13 cellular contexts compared by ENCODE assay signal in genomic region chr3:30656624-30657141, GRCh38. TPM values are rescaled to one million over a fixed set of nuclear protein-coding genes. Genes with fewer than 3 reads are reported as not detected.
DNase-seq lines count a peak whose midpoint lies in the region; FAIRE-seq and TF ChIP-seq lines count a peak whose summit lies in the region.
"Had no signal": no experiment of that assay in that cellular context is flagged by ENCODE, and none has a peak within 500 bp of the region (broad histone marks: within the 10 kb centered on the region; RNA-seq: fewer than 3 reads in every experiment).

No MANE protein-coding gene starts in this region.

- H3K27me3 Mint-ChIP-seq in activated CD4-positive, alpha-beta T cell treated with anti-CD3 and anti-CD28 coated beads, Interleukin-2, amount 10 ng/mL, durations not matched to agents 24 days and 14 days, result no peaks in the 10 kb centered on the region

- H3K9me3 Mint-ChIP-seq in activated CD4-positive, alpha-beta T cell treated with anti-CD3 and anti-CD28 coated beads, Interleukin-2, amount 10 ng/mL, durations not matched to agents 24 days and 14 days, result no peaks in the 10 kb centered on the region

- H3K27ac Mint-ChIP-seq in activated CD4-positive, alpha-beta T cell treated with anti-CD3 and anti-CD28 coated beads, Interleukin-2, amount 10 ng/mL, durations not matched to agents 24 days and 14 days, result peak overlapping the region; percentile 97

- peaks cover 27% of the 10 kb centered on the region for H3F3A ChIP-seq in Loucy (ENCODE audit: low read depth)

- H3K9me2 ChIP-seq in Loucy (replicated peaks; ENCODE audit: low read depth, low read length), result no peaks in the 10 kb centered on the region

- H3K27ac ChIP-seq in breast epithelium (peak overlapping the region; percentile 16 to 56), skin epidermis (peak overlapping the region in 11 of 21 experiments; percentile 7 to 92 (median 73))

- H3K36me3 ChIP-seq in Loucy (ENCODE audit: insufficient read depth, low read length), result peaks cover 70% of the 10 kb centered on the region
- H3K36me3 ChIP-seq in breast epithelium, result no peaks in the 10 kb centered on the region

- no peaks in the 10 kb centered on the region for H4K20me1 ChIP-seq in Loucy (ENCODE audit: insufficient read depth, low read length, poor library complexity, severe bottlenecking)

- peak overlapping the region; percentile 79 for H3K4me2 ChIP-seq in Loucy (ENCODE audit: low read depth, low read length, poor library complexity, severe bottlenecking)

- TF ChIP-seq POLR2A in breast epithelium (IDR thresholded peaks at IDR 0.05), result no peak
- TF ChIP-seq POLR2A in GM12891 (IDR thresholded peaks at IDR 0.05; ENCODE audit: low read depth, low read length), result no peak

- no peak for DNase-seq in activated CD4-positive, alpha-beta T cell treated with anti-CD3 and anti-CD28 coated beads, Interleukin-2, amount 10 ng/mL, durations not matched to agents 24 days and 14 days
- DNase-seq in activated CD4-positive, alpha-beta T cell treated with anti-CD3 and anti-CD28 coated beads for 1 hour, result no peak
- DNase-seq in breast epithelium (ENCODE audit: low spot score in 2 of 2), result no peak
- no peak for DNase-seq in NAMALWA (ENCODE audit: low spot score)
- DNase-seq in GM12891 (ENCODE audit: insufficient read length, low spot score), result no peak
- DNase-seq in GF-D8 (lab: John Stamatoyannopoulos, UW), result no peak
- DNase-seq: KG1, NCI-H2029 treated with DMSO at 0.1 percent for 48 hours had no signal

- TF ChIP-seq CTCF in Loucy (conservative IDR thresholded peaks at IDR 0.05; ENCODE audit: low read length) (no peak), breast epithelium (IDR thresholded peaks at IDR 0.05) (no peak)

- peaks cover 78% of the 10 kb centered on the region for H3K36me3 Mint-ChIP-seq in activated CD4-positive, alpha-beta T cell treated with anti-CD3 and anti-CD28 coated beads, Interleukin-2, amount 10 ng/mL, durations not matched to agents 24 days and 14 days (ENCODE audit: low read depth)

- H3K9me3 ChIP-seq in Loucy (ENCODE audit: insufficient read depth, low read depth, low read length), result no peaks in the 10 kb centered on the region
- no peaks in the 10 kb centered on the region for H3K9me3 ChIP-seq in breast epithelium
- H3K9me3 ChIP-seq: A549 had no signal

- H3K4me3 Mint-ChIP-seq in activated CD4-positive, alpha-beta T cell treated with anti-CD3 and anti-CD28 coated beads, Interleukin-2, amount 10 ng/mL, durations not matched to agents 24 days and 14 days, result peak overlapping the region; percentile 84

- H3K27me3 ChIP-seq in Loucy (ENCODE audit: insufficient read depth, low read length, poor library complexity, severe bottlenecking) (no peaks in the 10 kb centered on the region), breast epithelium (no peaks in the 10 kb centered on the region)

- FAIRE-seq in GM12891 (lab: Jason Lieb, UNC), result no peak
- FAIRE-seq: A549, bronchial epithelial cell, urothelium cell line had no signal

- peaks cover 88% of the 10 kb centered on the region for H3K4me1 ChIP-seq in Loucy (ENCODE audit: insufficient read depth, low read length, poor library complexity, severe bottlenecking)
- peaks cover 14% of the 10 kb centered on the region in 2 donors for H3K4me1 ChIP-seq in breast epithelium

- H3K4me3 ChIP-seq in Loucy (ENCODE audit: low read length, poor library complexity, severe bottlenecking), result no peak overlapping the region
- H3K4me3 ChIP-seq in breast epithelium, result no peak overlapping the region
- no peak overlapping the region for H3K4me3 ChIP-seq in skin epidermis
- H3K4me3 ChIP-seq: A549 had no signal

- H3K79me2 ChIP-seq in Loucy (ENCODE audit: insufficient read depth, low read length), result peaks cover 74% of the 10 kb centered on the region

- no peak overlapping the region for H3K9ac ChIP-seq in Loucy (ENCODE audit: low read depth, low read length, poor library complexity, severe bottlenecking)

- H3K4me1 Mint-ChIP-seq in activated CD4-positive, alpha-beta T cell treated with anti-CD3 and anti-CD28 coated beads, Interleukin-2, amount 10 ng/mL, durations not matched to agents 24 days and 14 days, result peaks cover 86% of the 10 kb centered on the region

- H2AFZ ChIP-seq in Loucy (ENCODE audit: low read length), result no peak overlapping the region

- intact Hi-C loops in activated CD4-positive, alpha-beta T cell treated with anti-CD3 and anti-CD28 coated beads, Interleukin-2, amount 10 ng/mL, durations not matched to agents 24 days and 14 days (cut with micrococcal nuclease), result loop anchor here (5.0 to 10.0 kb wide), 3 partner anchors 309 to 1101 kb away; no protein-coding TSS in a partner anchor
- intact Hi-C loops in breast epithelium (cut with DNase I; ENCODE audit: low total_unique reads), result no loop called here

TF ChIP-seq in GM12891, 5 proteins besides CTCF, POLR2A, EP300 and RAD21:
- no peak for TF ChIP-seq POLR2AphosphoS5 (IDR thresholded peaks at IDR 0.05; ENCODE audit: low read depth, low read length)
- no peak for TF ChIP-seq TAF1 (IDR thresholded peaks at IDR 0.05; ENCODE audit: low read depth, low read length)
- no peak for TF ChIP-seq PAX5 (IDR thresholded peaks at IDR 0.05; ENCODE audit: insufficient read depth, low read length, severe bottlenecking)
- TF ChIP-seq SPI1 (IDR thresholded peaks at IDR 0.05; ENCODE audit: low read depth, low read length), result no peak
- TF ChIP-seq POU2F2 (IDR thresholded peaks at IDR 0.05; ENCODE audit: low read depth, low read length), result no peak

RNA-seq across cellular contexts. Expression of gene TGFBR2, which starts 50.3 kb away (rescaled TPM):
- 45.3 and 47.6 TPM in 2 replicates for total RNA-seq in activated CD4-positive, alpha-beta T cell treated with anti-CD3 and anti-CD28 coated beads, Interleukin-2, amount 10 ng/mL, durations not matched to agents 24 days and 14 days
- 100 to 1,000 TPM; 205 to 281 (median 243) TPM for total RNA-seq in breast epithelium
- polyA plus RNA-seq in GM12891 (2012; ENCODE audit: low read depth, missing spikeins), result 0.08 TPM
